Comparison of ENCODE assay signal across 1 cellular context in genomic region chr5:138752951-138753793, GRCh38.
A peak's percentile ranks its signal among the peaks of the same experiment; 100 is the strongest.
TF ChIP-seq lines count a peak whose summit lies in the region.

CTNNA1 (plus strand) TSS chr5:138753425; CDS start chr5:138781925, 28,500 bp downstream.

TF ChIP-seq in HEK293, 187 proteins besides CTCF, POLR2A, EP300 and RAD21 (continued from another document):
- TF ChIP-seq ZBTB49 (tag by site-specific recombination; IDR thresholded peaks at IDR 0.05; ENCODE audit: low read depth) (no peak), ZNF146 (tag by site-specific recombination; IDR thresholded peaks at IDR 0.05) (no peak), ZNF544 (tag by site-specific recombination; IDR thresholded peaks at IDR 0.05) (no peak), GLIS2 (tag by site-specific recombination; IDR thresholded peaks at IDR 0.05) (peak; percentile 91), ZNF174 (tag by site-specific recombination; IDR thresholded peaks at IDR 0.05) (no peak), BCL6B (tag by site-specific recombination; IDR thresholded peaks at IDR 0.05) (no peak), ZNF529 (tag by site-specific recombination; IDR thresholded peaks at IDR 0.05; ENCODE audit: insufficient replicate concordance) (no peak), ZNF366 (tag by site-specific recombination; conservative IDR thresholded peaks at IDR 0.05) (0 out of 2 replicates have a peak, but pooled peaks have one; percentile 48), ZNF692 (tag by site-specific recombination; IDR thresholded peaks at IDR 0.05) (no peak), IKZF3 (tag by site-specific recombination; IDR thresholded peaks at IDR 0.05) (peak; percentile 93), KLF10 (tag by site-specific recombination; IDR thresholded peaks at IDR 0.05) (0 out of 2 replicates have a peak, but pooled peaks have one; percentile 57), ZNF148 (tag by site-specific recombination; IDR thresholded peaks at IDR 0.05; ENCODE audit: borderline replicate concordance) (peak; percentile 75; the same call in 1 of the 2 replicates), ZNF639 (tag by site-specific recombination; IDR thresholded peaks at IDR 0.05) (peak; percentile 76), ZNF354C (tag by site-specific recombination; IDR thresholded peaks at IDR 0.05; ENCODE audit: borderline replicate concordance, low read depth) (no peak), ZIC2 (tag by site-specific recombination; IDR thresholded peaks at IDR 0.05) (peak; percentile 83), SP2 (tag by site-specific recombination; IDR thresholded peaks at IDR 0.05) (peak; percentile 55), ZNF350 (tag by site-specific recombination; IDR thresholded peaks at IDR 0.05) (no peak), ZNF623 (tag by site-specific recombination; IDR thresholded peaks at IDR 0.05) (no peak), ZNF26 (tag by site-specific recombination; IDR thresholded peaks at IDR 0.05) (no peak), PRDM4 (tag by site-specific recombination; IDR thresholded peaks at IDR 0.05) (0 out of 2 replicates have a peak, but pooled peaks have one; percentile 26), GFI1B (tag by site-specific recombination; IDR thresholded peaks at IDR 0.05) (no peak), ZNF660 (tag by site-specific recombination; IDR thresholded peaks at IDR 0.05) (no peak), ZBTB21 (tag by site-specific recombination; IDR thresholded peaks at IDR 0.05) (peak; percentile 53; the same call in 1 of the 2 replicates), ZFP3 (tag by site-specific recombination; IDR thresholded peaks at IDR 0.05; ENCODE audit: low read depth) (no peak), ZNF433 (tag by site-specific recombination; IDR thresholded peaks at IDR 0.05; ENCODE audit: low read depth) (no peak)
